Comparison of ENCODE assay signal across 28 cellular contexts in genomic region chr12:132250707-132251106, GRCh38.
DNase-seq lines count a peak whose midpoint lies in the region; ATAC-seq, FAIRE-seq and TF ChIP-seq lines count a peak whose summit lies in the region.
"Had no signal": no experiment of that assay in that cellular context is flagged by ENCODE, and none has a peak within 500 bp of the region (broad histone marks: within the 10 kb centered on the region; RNA-seq: fewer than 3 reads in every experiment).

No MANE protein-coding gene starts in this region.

- H3K9me3 Mint-ChIP-seq in natural killer cell treated with Interleukin-12 subunit alpha and Interleukin-12 subunit beta and Interleukin-15 and Interleukin-18, amount 100 ng/mL, for 72 hours: no peaks in the 10 kb centered on the region
- H3K9me3 Mint-ChIP-seq in natural killer cell (no peaks in the 10 kb centered on the region), HFFc6 (no peaks in the 10 kb centered on the region)
- H3K9me3 Mint-ChIP-seq: CD4-positive, alpha-beta T cell; CD8-positive, alpha-beta memory T cell had no signal

- ATAC-seq in Right ventricle myocardium superior (ENCODE audit: poor library complexity) (no peak), heart right ventricle (no peak), natural killer cell (no peak)
- no peak for ATAC-seq in natural killer cell treated with Interleukin-12 subunit alpha and Interleukin-12 subunit beta and Interleukin-15 and Interleukin-18, amount 100 ng/mL, for 72 hours
- ATAC-seq: A549, GM12878 had no signal

- 90 to 92% methylated on average over 33 of the region's 33 CpGs for WGBS in heart right ventricle, 2 donors
- 92 to 95% (median 95%) methylated on average over 33 of the region's 33 CpGs for WGBS in spleen, 5 donors

- no peak overlapping the region for H3K9ac ChIP-seq in kidney (ENCODE audit: low read length in 2 of 2)
- H3K9ac ChIP-seq: BLaER1 treated with 17β-estradiol and CSF1 and Interleukin-3, amounts not matched to agents 10 nM and 100 nM; GM23248 had no signal

- H3K27ac Mint-ChIP-seq in natural killer cell treated with Interleukin-12 subunit alpha and Interleukin-12 subunit beta and Interleukin-15 and Interleukin-18, amount 100 ng/mL, for 72 hours: no peak overlapping the region
- H3K27ac Mint-ChIP-seq in natural killer cell (no peak overlapping the region), HFFc6 (no peak overlapping the region)
- H3K27ac Mint-ChIP-seq: CD14-positive monocyte; CD4-positive, alpha-beta T cell; CD8-positive, alpha-beta memory T cell had no signal

- no peak overlapping the region for H3K27ac ChIP-seq in heart right ventricle
- no peak overlapping the region for H3K27ac ChIP-seq in kidney (ENCODE audit: low read depth in 2 of 2, low read length in 2 of 2)
- no peak overlapping the region for H3K27ac ChIP-seq in spleen
- H3K27ac ChIP-seq: A549; BLaER1 treated with 17β-estradiol and CSF1 and Interleukin-3, amounts not matched to agents 10 nM and 100 nM; GM23248 had no signal

- H3K27me3 Mint-ChIP-seq in natural killer cell treated with Interleukin-12 subunit alpha and Interleukin-12 subunit beta and Interleukin-15 and Interleukin-18, amount 100 ng/mL, for 72 hours: peaks cover 0 to 5% of the 10 kb centered on the region in 2 donors
- H3K27me3 Mint-ChIP-seq in natural killer cell (ENCODE audit: low read depth in 2 of 2) (peaks cover 8 to 10% of the 10 kb centered on the region in 2 donors), HFFc6 (ENCODE audit: insufficient read depth) (peaks cover 39% of the 10 kb centered on the region)

- no peaks in the 10 kb centered on the region for H3K4me1 Mint-ChIP-seq in natural killer cell treated with Interleukin-12 subunit alpha and Interleukin-12 subunit beta and Interleukin-15 and Interleukin-18, amount 100 ng/mL, for 72 hours (ENCODE audit: low read depth in 2 of 2)
- H3K4me1 Mint-ChIP-seq in natural killer cell: no peaks in the 10 kb centered on the region
- no peaks in the 10 kb centered on the region for H3K4me1 Mint-ChIP-seq in HFFc6 (ENCODE audit: low read depth)
- H3K4me1 Mint-ChIP-seq: CD14-positive monocyte; CD8-positive, alpha-beta memory T cell had no signal

- no peak for FAIRE-seq in kidney (lab: Jason Lieb, UNC)
- FAIRE-seq: A549, D721Med, GM12878, GM19239, H1 had no signal

- H3K9me3 ChIP-seq in heart right ventricle (no peaks in the 10 kb centered on the region), kidney (ENCODE audit: control insufficient read depth in 1 of 2, low read length in 2 of 2) (no peaks in the 10 kb centered on the region), spleen (no peaks in the 10 kb centered on the region)
- H3K9me3 ChIP-seq: A549; BE2C; BLaER1 treated with 17β-estradiol and CSF1 and Interleukin-3, amounts not matched to agents 10 nM and 100 nM had no signal

- H3K36me3 Mint-ChIP-seq in natural killer cell treated with Interleukin-12 subunit alpha and Interleukin-12 subunit beta and Interleukin-15 and Interleukin-18, amount 100 ng/mL, for 72 hours: no peaks in the 10 kb centered on the region
- H3K36me3 Mint-ChIP-seq in natural killer cell: no peaks in the 10 kb centered on the region
- H3K36me3 Mint-ChIP-seq in HFFc6 (ENCODE audit: low read depth): no peaks in the 10 kb centered on the region
- H3K36me3 Mint-ChIP-seq: CD14-positive monocyte; CD8-positive, alpha-beta memory T cell had no signal

- H3K4me1 ChIP-seq in heart right ventricle (no peaks in the 10 kb centered on the region), kidney (ENCODE audit: control insufficient read depth in 1 of 2, insufficient read depth in 1 of 2, low read depth in 1 of 2, low read length in 2 of 2) (no peaks in the 10 kb centered on the region), spleen (no peaks in the 10 kb centered on the region)
- H3K4me1 ChIP-seq: A549, BE2C had no signal

- intact Hi-C loops in Right ventricle myocardium superior (cut with DNase I): no loop called here
- intact Hi-C loops in heart right ventricle (cut with DNase I): no loop called here
- intact Hi-C loops in natural killer cell (cut with micrococcal nuclease): no loop called here
- intact Hi-C loops in kidney (cut with DNase I): no loop called here
- intact Hi-C loops in spleen (cut with DNase I; ENCODE audit: low total_unique reads): no loop called here

- H3K4me3 ChIP-seq in heart right ventricle (no peak overlapping the region), kidney (ENCODE audit: low read length in 2 of 2) (no peak overlapping the region), spleen (no peak overlapping the region)
- H3K4me3 ChIP-seq: A549; BLaER1 treated with 17β-estradiol and CSF1 and Interleukin-3, amounts not matched to agents 10 nM and 100 nM; GM12878; GM23248 had no signal

- no peak overlapping the region for H3K4me3 Mint-ChIP-seq in natural killer cell treated with Interleukin-12 subunit alpha and Interleukin-12 subunit beta and Interleukin-15 and Interleukin-18, amount 100 ng/mL, for 72 hours
- H3K4me3 Mint-ChIP-seq in natural killer cell: no peak overlapping the region
- no peak overlapping the region for H3K4me3 Mint-ChIP-seq in HFFc6
- H3K4me3 Mint-ChIP-seq: CD14-positive monocyte; CD4-positive, alpha-beta T cell; CD8-positive, alpha-beta memory T cell had no signal

- H3K36me3 ChIP-seq in heart right ventricle: no peaks in the 10 kb centered on the region
- no peaks in the 10 kb centered on the region for H3K36me3 ChIP-seq in kidney (ENCODE audit: control insufficient read depth in 1 of 2, insufficient read depth in 2 of 2, low read length in 2 of 2)
- H3K36me3 ChIP-seq in spleen: no peaks in the 10 kb centered on the region
- H3K36me3 ChIP-seq: BE2C; BLaER1 treated with 17β-estradiol and CSF1 and Interleukin-3, amounts not matched to agents 10 nM and 100 nM had no signal

- TF ChIP-seq POLR2A in spleen (IDR thresholded peaks at IDR 0.05): no peak

- peaks cover 0 to 10% (median 0%) of the 10 kb centered on the region in 7 donors for H3K27me3 ChIP-seq in heart right ventricle
- no peaks in the 10 kb centered on the region for H3K27me3 ChIP-seq in spleen (replicated peaks in 1 of 7)

- peak; percentile 26 for DNase-seq in Right ventricle myocardium superior
- no peak for DNase-seq in heart right ventricle
- peak; percentile 54 for DNase-seq in natural killer cell treated with Interleukin-12 subunit alpha and Interleukin-12 subunit beta and Interleukin-15 and Interleukin-18, amount 100 ng/mL, for 72 hours (ENCODE audit: low spot score)
- no peak for DNase-seq in natural killer cell
- DNase-seq in kidney: peak; percentile 68
- peak; percentile 61 for DNase-seq in spleen
- DNase-seq in HFFc6: no peak
- no peak for DNase-seq in stimulated activated CD4-positive, alpha-beta T cell treated with anti-CD3 and anti-CD28 coated beads, Interleukin-2, amount 100 ng/mL, for 24 hours
- DNase-seq: 8988T; ACHN; AML-193; BE2C; CD4-positive, alpha-beta T cell; CD8-positive, alpha-beta memory T cell; DMS 273 treated with DMSO at 0.1 percent for 48 hours; DMS79; EL; GDM1; GM23248; H7; HCEC 1CT had no signal

- TF ChIP-seq CTCF in heart right ventricle (IDR thresholded peaks at IDR 0.05): no peak
- TF ChIP-seq CTCF in natural killer cell (IDR thresholded peaks at IDR 0.05): no peak
- no peak for TF ChIP-seq CTCF in kidney (IDR thresholded peaks at IDR 0.05; ENCODE audit: borderline replicate concordance, extremely low read depth, insufficient read depth)
- no peak for TF ChIP-seq CTCF in spleen (IDR thresholded peaks at IDR 0.05 in 8 of 11, conservative IDR thresholded peaks at IDR 0.05 in 3 of 11)
- no peak for TF ChIP-seq CTCF in HFFc6 (IDR thresholded peaks at IDR 0.05)

Comparison
In these comparisons a context has a peak if more than half of its experiments do, and no peak if none do; other contexts are left out.
1. DNase-seq: peak in Right ventricle myocardium superior (single experiment), natural killer cell treated with Interleukin-12 subunit alpha and Interleukin-12 subunit beta and Interleukin-15 and Interleukin-18, amount 100 ng/mL, for 72 hours (single experiment), kidney (single experiment) and spleen (single experiment); none in heart right ventricle (0 of 2), natural killer cell (single experiment), HFFc6 (single experiment) and stimulated activated CD4-positive, alpha-beta T cell treated with anti-CD3 and anti-CD28 coated beads, Interleukin-2, amount 100 ng/mL, for 24 hours (0 of 2).